18 cellular contexts compared by ENCODE assay signal in genomic region chr15:87711011-87711410, GRCh38.
"Had no signal": no experiment of that assay in that cellular context is flagged by ENCODE, and none has a peak within 500 bp of the region (broad histone marks: within the 10 kb centered on the region; RNA-seq: fewer than 3 reads in every experiment).

No MANE protein-coding gene starts in this region.

- H3K27ac ChIP-seq: epithelial cell of prostate, skin epidermis, thoracic aorta, VCaP had no signal

- ATAC-seq: left lobe of liver had no signal

- H3K27me3 ChIP-seq: stomach had no signal

- H3K4me3 ChIP-seq: skin epidermis, stomach, thoracic aorta had no signal

- H3K27ac Mint-ChIP-seq: activated CD4-positive, alpha-beta memory T cell treated with anti-CD3 and anti-CD28 coated beads for 36 hours; activated naive CD8-positive, alpha-beta T cell; immature natural killer cell; memory B cell; nephron progenitor cell had no signal

- H3K4me1 Mint-ChIP-seq: immature natural killer cell, memory B cell had no signal

- H3K4me3 Mint-ChIP-seq: activated CD4-positive, alpha-beta memory T cell treated with anti-CD3 and anti-CD28 coated beads for 36 hours; activated naive CD8-positive, alpha-beta T cell; immature natural killer cell; memory B cell; nephron progenitor cell had no signal

- H3K36me3 ChIP-seq: stomach, thoracic aorta had no signal

- H3K9me3 Mint-ChIP-seq: activated CD4-positive, alpha-beta memory T cell treated with anti-CD3 and anti-CD28 coated beads for 36 hours; memory B cell; nephron progenitor cell had no signal

- H3K9me3 ChIP-seq: stomach, thoracic aorta had no signal

- H3K27me3 Mint-ChIP-seq: activated CD4-positive, alpha-beta memory T cell treated with anti-CD3 and anti-CD28 coated beads for 36 hours; memory B cell had no signal

- DNase-seq: activated CD4-positive, alpha-beta memory T cell treated with anti-CD3 and anti-CD28 coated beads for 36 hours; activated gamma-delta T cell; activated T-cell treated with anti-CD3 and anti-CD28 coated beads, Interleukin-2, amount 50 U/mL, for 48 hours; central memory CD4-positive, alpha-beta T cell; cortex of kidney; effector CD8-positive, alpha-beta T cell; glutamatergic neuron; immature natural killer cell; nephron progenitor cell; stomach; SW 1271 had no signal

- H3K4me1 ChIP-seq: stomach had no signal

- H3K36me3 Mint-ChIP-seq: activated CD4-positive, alpha-beta memory T cell treated with anti-CD3 and anti-CD28 coated beads for 36 hours; activated naive CD8-positive, alpha-beta T cell; immature natural killer cell; memory B cell had no signal
